ENCODE assay signal across 12 cellular contexts in the genomic region with DNA sequence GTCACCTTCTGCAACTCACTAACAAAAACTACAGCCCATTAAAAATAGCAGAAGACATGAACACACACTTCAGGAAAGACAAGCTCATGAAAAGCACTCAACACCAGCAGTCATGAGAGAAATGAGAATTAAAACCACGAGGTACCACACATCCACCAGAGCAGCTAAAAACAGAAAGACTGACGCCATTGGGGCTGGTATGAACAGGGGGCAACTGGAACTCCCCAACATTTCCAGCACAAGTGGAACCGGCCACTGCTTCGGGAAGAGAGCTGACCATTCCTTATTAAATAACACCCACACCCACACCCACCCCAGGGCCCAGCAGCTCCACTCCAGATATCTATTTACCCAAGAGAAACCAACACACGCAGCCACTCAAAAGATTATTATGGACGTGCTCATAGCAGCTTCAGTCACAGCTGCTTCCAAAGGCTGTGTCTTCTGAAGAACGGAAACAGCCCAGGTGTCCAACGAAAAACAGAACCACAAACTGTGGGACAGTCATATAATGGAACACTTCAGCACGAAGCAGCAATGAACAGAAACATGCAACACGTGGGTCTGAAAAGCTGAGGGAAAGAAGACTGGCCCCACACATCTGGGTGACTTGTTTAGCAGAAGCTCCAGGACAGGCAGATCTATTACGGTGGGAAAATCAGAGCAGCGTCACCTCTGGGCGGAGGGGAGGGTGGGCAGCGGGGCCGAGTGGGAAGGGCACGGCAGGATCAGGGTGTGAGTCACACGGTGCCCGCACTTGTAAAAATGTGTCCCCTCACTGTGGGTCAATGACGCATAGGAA. TPM values are rescaled to one million over a fixed set of nuclear protein-coding genes. Genes with fewer than 3 reads are reported as not detected.
DNase-seq lines count a peak whose midpoint lies in the region; ATAC-seq and TF ChIP-seq lines count a peak whose summit lies in the region.
"Had no signal": no experiment of that assay in that cellular context is flagged by ENCODE, and none has a peak within 500 bp of the region (broad histone marks: within the 10 kb centered on the region; RNA-seq: fewer than 3 reads in every experiment).

No MANE protein-coding gene starts in this region.

- peaks cover 45% of the 10 kb centered on the region for H3K36me3 Mint-ChIP-seq in activated naive CD8-positive, alpha-beta T cell treated with anti-CD3 and anti-CD28 coated beads, Interleukin-2, amount 50 U/mL, for 24 hours (ENCODE audit: low read depth)
- H3K36me3 Mint-ChIP-seq in activated naive CD8-positive, alpha-beta T cell treated with anti-CD3 and anti-CD28 coated beads for 36 hours, result peaks cover 29% of the 10 kb centered on the region
- peaks cover 33% of the 10 kb centered on the region for H3K36me3 Mint-ChIP-seq in type B pancreatic cell

- H2AK5ac ChIP-seq in IMR-90 (ENCODE audit: low read depth, low read length), result no peak overlapping the region

- DNase-seq in activated naive CD8-positive, alpha-beta T cell treated with anti-CD3 and anti-CD28 coated beads, Interleukin-2, amount 50 U/mL, for 24 hours, result peak; percentile 13
- no peak for DNase-seq in activated naive CD8-positive, alpha-beta T cell treated with anti-CD3 and anti-CD28 coated beads for 36 hours
- no peak for DNase-seq in IMR-90
- peak; percentile 58 for DNase-seq in dermis blood vessel endothelial cell
- no peak for DNase-seq in type B pancreatic cell (ENCODE audit: extremely low spot score, unreplicated experiment)
- no peak for DNase-seq in stimulated activated CD4-positive, alpha-beta T cell treated with anti-CD3 and anti-CD28 coated beads, Interleukin-12 subunit alpha, Interleukin-12 subunit beta, amount 100 ng/mL, for 4 hours
- no peak for DNase-seq in esophagus squamous epithelium (lab: John Stamatoyannopoulos, UW)
- DNase-seq: activated CD4-positive, alpha-beta T cell treated with anti-CD3 and anti-CD28 coated beads for 4 hours; NCI-H526; right cardiac atrium had no signal

- dilution Hi-C loops in IMR-90 (cut with HindIII; ENCODE audit: low sequenced_read_pairs, unreplicated experiment), result no loop called here

- H3K14ac ChIP-seq in IMR-90 (replicated peaks; ENCODE audit: low read depth, low read length), result no peak overlapping the region

- peak; percentile 29 for ATAC-seq in activated naive CD8-positive, alpha-beta T cell treated with anti-CD3 and anti-CD28 coated beads, Interleukin-2, amount 50 U/mL, for 24 hours
- ATAC-seq in IMR-90 (ENCODE audit: low read depth) (no peak), HG03521 (IDR thresholded peaks at IDR 0.05; ENCODE audit: unreplicated experiment) (no peak)
- ATAC-seq: right cardiac atrium had no signal

- H3K4me1 ChIP-seq in IMR-90 (ENCODE audit: control insufficient read depth, insufficient read depth, low read length) (peaks cover 10% of the 10 kb centered on the region; the same call in 1 of the 2 replicates), esophagus squamous epithelium (peaks cover 0 to 8% (median 0%) of the 10 kb centered on the region in 3 donors)

- H3K4me3 Mint-ChIP-seq in activated naive CD8-positive, alpha-beta T cell treated with anti-CD3 and anti-CD28 coated beads, Interleukin-2, amount 50 U/mL, for 24 hours, result no peak overlapping the region
- no peak overlapping the region for H3K4me3 Mint-ChIP-seq in activated naive CD8-positive, alpha-beta T cell treated with anti-CD3 and anti-CD28 coated beads for 36 hours
- H3K4me3 Mint-ChIP-seq in type B pancreatic cell, result peak overlapping the region; percentile 7

- no peaks in the 10 kb centered on the region for H3K27me3 Mint-ChIP-seq in activated naive CD8-positive, alpha-beta T cell treated with anti-CD3 and anti-CD28 coated beads, Interleukin-2, amount 50 U/mL, for 24 hours
- H3K27me3 Mint-ChIP-seq in activated naive CD8-positive, alpha-beta T cell treated with anti-CD3 and anti-CD28 coated beads for 36 hours, result no peaks in the 10 kb centered on the region
- H3K27me3 Mint-ChIP-seq in type B pancreatic cell, result no peaks in the 10 kb centered on the region

- no TSS peak for BruUV-seq in IMR-90 (replicated peaks; lab: Mats Ljungman, UMichigan)

- no peak overlapping the region for H3K4me2 ChIP-seq in IMR-90 (ENCODE audit: low read depth, low read length)

- no peaks in the 10 kb centered on the region for H3K9me3 Mint-ChIP-seq in activated naive CD8-positive, alpha-beta T cell treated with anti-CD3 and anti-CD28 coated beads, Interleukin-2, amount 50 U/mL, for 24 hours
- H3K9me3 Mint-ChIP-seq in activated naive CD8-positive, alpha-beta T cell treated with anti-CD3 and anti-CD28 coated beads for 36 hours, result no peaks in the 10 kb centered on the region
- H3K9me3 Mint-ChIP-seq in type B pancreatic cell, result no peaks in the 10 kb centered on the region

- H3K79me1 ChIP-seq in IMR-90 (ENCODE audit: low read depth in 1 of 2, low read length in 2 of 2), result peaks cover 11 to 38% of the 10 kb centered on the region in 2 experiments; a peak in 3 of 4 replicates

- H4K20me1 ChIP-seq in IMR-90 (ENCODE audit: insufficient read depth, low read length), result peaks cover 29% of the 10 kb centered on the region

- H2BK20ac ChIP-seq in IMR-90 (ENCODE audit: low read depth, low read length), result no peak overlapping the region

- TF ChIP-seq POLR2A in IMR-90 (IDR thresholded peaks at IDR 0.05; ENCODE audit: low read depth, low read length), result no peak
- TF ChIP-seq POLR2A in esophagus squamous epithelium (IDR thresholded peaks at IDR 0.05), result no peak

- 91% methylated on average over 14 of the region's 19 CpGs; no CpG with 5 or more reads in 1 of the 2 experiments for WGBS in IMR-90 (ENCODE audit: extremely low coverage in 2 of 2, insufficient read length in 1 of 2), 2 experiments
- WGBS in esophagus squamous epithelium, 2 donors, result 69 to 79% methylated on average over 17 to 19 of the region's 19 CpGs

- H3K9ac ChIP-seq in IMR-90 (ENCODE audit: low read depth, low read length), result no peak overlapping the region

- no peak overlapping the region for H4K91ac ChIP-seq in IMR-90 (ENCODE audit: insufficient read depth, low read depth, low read length)

- H4K8ac ChIP-seq in IMR-90 (ENCODE audit: low read depth in 2 of 2, low read length in 2 of 2), result no peak overlapping the region

- H3K18ac ChIP-seq in IMR-90 (ENCODE audit: low read depth, low read length), result no peak overlapping the region

- H3K9me1 ChIP-seq in IMR-90 (ENCODE audit: insufficient read depth, low read length), result peaks cover 12% of the 10 kb centered on the region; the same call in 1 of the 2 replicates

- intact Hi-C loops in IMR-90 (cut with micrococcal nuclease) (no loop called here), esophagus squamous epithelium (cut with DNase I) (no loop called here)

- H2BK5ac ChIP-seq in IMR-90 (ENCODE audit: low read depth, low read length, poor library complexity, severe bottlenecking), result no peak overlapping the region

- H3K4me3 ChIP-seq in IMR-90 (ENCODE audit: insufficient read depth, low read depth, low read length) (no peak overlapping the region), esophagus squamous epithelium (no peak overlapping the region)

- no peak for TF ChIP-seq CTCF in IMR-90 (conservative IDR thresholded peaks at IDR 0.05; ENCODE audit: low read depth, low read length)
- no peak for TF ChIP-seq CTCF in type B pancreatic cell (conservative IDR thresholded peaks at IDR 0.05)
- TF ChIP-seq CTCF in esophagus squamous epithelium (IDR thresholded peaks at IDR 0.05), result no peak

- peak overlapping the region; percentile 35 for H2AK9ac ChIP-seq in IMR-90 (replicated peaks; ENCODE audit: low read depth, low read length, poor library complexity)

- TF ChIP-seq RAD21 in IMR-90 (IDR thresholded peaks at IDR 0.05; ENCODE audit: low read length), result no peak

- H3K9me3 ChIP-seq in IMR-90 (ENCODE audit: control insufficient read depth, insufficient read depth, low read length), result no peaks in the 10 kb centered on the region
- no peaks in the 10 kb centered on the region for H3K9me3 ChIP-seq in esophagus squamous epithelium

- CTCF ChIA-PET in IMR-90 (lab: Yijun Ruan, JAX), result no interaction called here

- no peak overlapping the region for H2AFZ ChIP-seq in IMR-90 (replicated peaks; ENCODE audit: low read length, poor library complexity)

- H2BK120ac ChIP-seq in IMR-90 (ENCODE audit: low read depth, low read length), result no peak overlapping the region

- POLR2A ChIA-PET in IMR-90 (lab: Charles Lee; ENCODE audit: unreplicated experiment), result no interaction called here

- peaks cover 19% of the 10 kb centered on the region for H3K4me1 Mint-ChIP-seq in activated naive CD8-positive, alpha-beta T cell treated with anti-CD3 and anti-CD28 coated beads, Interleukin-2, amount 50 U/mL, for 24 hours
- peaks cover 15% of the 10 kb centered on the region for H3K4me1 Mint-ChIP-seq in activated naive CD8-positive, alpha-beta T cell treated with anti-CD3 and anti-CD28 coated beads for 36 hours
- peaks cover 28% of the 10 kb centered on the region for H3K4me1 Mint-ChIP-seq in type B pancreatic cell (ENCODE audit: unreplicated experiment)

- H3K27ac ChIP-seq in IMR-90 (ENCODE audit: insufficient read depth, low read length) (no peak overlapping the region), esophagus squamous epithelium (no peak overlapping the region)
- H3K27ac ChIP-seq: epithelial cell of prostate had no signal

- no peak overlapping the region for H4K5ac ChIP-seq in IMR-90 (ENCODE audit: low read depth, low read length)

- H3K27me3 ChIP-seq in IMR-90 (ENCODE audit: control insufficient read depth, insufficient read depth, low read length), result no peaks in the 10 kb centered on the region
- no peaks in the 10 kb centered on the region for H3K27me3 ChIP-seq in esophagus squamous epithelium

- no peak overlapping the region for H3K4ac ChIP-seq in IMR-90 (ENCODE audit: low read depth, low read length)

- in situ Hi-C loops in IMR-90 (cut with MboI; ENCODE audit: low sequenced_read_pairs), result no loop called here

- H2BK15ac ChIP-seq in IMR-90 (ENCODE audit: low read depth, low read length), result no peak overlapping the region

- H3K36me3 ChIP-seq in IMR-90 (ENCODE audit: control insufficient read depth, insufficient read depth, low read length), result peaks cover 11% of the 10 kb centered on the region
- H3K36me3 ChIP-seq in esophagus squamous epithelium, result peaks cover 0 to 92% (median 7%) of the 10 kb centered on the region in 3 donors

- H3K23ac ChIP-seq in IMR-90 (ENCODE audit: low read depth, low read length), result no peak overlapping the region

- H3K27ac Mint-ChIP-seq in activated naive CD8-positive, alpha-beta T cell treated with anti-CD3 and anti-CD28 coated beads, Interleukin-2, amount 50 U/mL, for 24 hours, result peak overlapping the region; percentile 25
- no peak overlapping the region for H3K27ac Mint-ChIP-seq in activated naive CD8-positive, alpha-beta T cell treated with anti-CD3 and anti-CD28 coated beads for 36 hours
- H3K27ac Mint-ChIP-seq in type B pancreatic cell, result peak overlapping the region; percentile 12

- H3K56ac ChIP-seq in IMR-90 (ENCODE audit: extremely low read depth, insufficient read depth, low read length), result no peak overlapping the region

RNA-seq across cellular contexts. Expression of a gene that starts 41.1 kb away (rescaled TPM):
- 10 to 100 TPM; 75.7 to 77.5 TPM for total RNA-seq in activated naive CD8-positive, alpha-beta T cell treated with anti-CD3 and anti-CD28 coated beads for 36 hours
- total RNA-seq in IMR-90 (2012; rRNA removed) (13.6 and 16.1 TPM in 2 replicates), dermis blood vessel endothelial cell (28.2 and 36.4 TPM in 2 replicates), type B pancreatic cell (ENCODE audit: low replicate concordance) (34.4 and 43.4 TPM in 2 replicates), esophagus squamous epithelium (10 to 100 TPM; 16.2 to 29.4 (median 21.5) TPM)
- 19.0 and 22.9 TPM in 2 replicates for polyA plus RNA-seq in IMR-90 (2012; rRNA removed)
- polyA plus RNA-seq in IMR-90 (2012; cell fraction: cytosol; rRNA removed), result 19.5 and 22.2 TPM in 2 replicates
- polyA plus RNA-seq in IMR-90 (2012; cell fraction: nucleus; rRNA removed; ENCODE audit: low replicate concordance), result 70.1 and 93.8 TPM in 2 replicates

Comparison
In these comparisons a context has a peak if more than half of its experiments do, and no peak if none do; other contexts are left out.
1. DNase-seq: peak in activated naive CD8-positive, alpha-beta T cell treated with anti-CD3 and anti-CD28 coated beads, Interleukin-2, amount 50 U/mL, for 24 hours (single experiment) and dermis blood vessel endothelial cell (single experiment); none in activated naive CD8-positive, alpha-beta T cell treated with anti-CD3 and anti-CD28 coated beads for 36 hours (single experiment), IMR-90 (single experiment), type B pancreatic cell (single experiment), stimulated activated CD4-positive, alpha-beta T cell treated with anti-CD3 and anti-CD28 coated beads, Interleukin-12 subunit alpha, Interleukin-12 subunit beta, amount 100 ng/mL, for 4 hours (single experiment) and esophagus squamous epithelium (single experiment).